1 cellular context compared by ENCODE assay signal in genomic region chr2:96408631-96409542, GRCh38.
TF ChIP-seq lines count a peak whose summit lies in the region.

No MANE protein-coding gene starts in this region.

TF ChIP-seq in SK-N-SH treated with all-trans-retinoic acid at 6 μM for 48 hours, 23 proteins besides CTCF, POLR2A, EP300 and RAD21 (continued from another document):
- TF ChIP-seq, protein P1, sequence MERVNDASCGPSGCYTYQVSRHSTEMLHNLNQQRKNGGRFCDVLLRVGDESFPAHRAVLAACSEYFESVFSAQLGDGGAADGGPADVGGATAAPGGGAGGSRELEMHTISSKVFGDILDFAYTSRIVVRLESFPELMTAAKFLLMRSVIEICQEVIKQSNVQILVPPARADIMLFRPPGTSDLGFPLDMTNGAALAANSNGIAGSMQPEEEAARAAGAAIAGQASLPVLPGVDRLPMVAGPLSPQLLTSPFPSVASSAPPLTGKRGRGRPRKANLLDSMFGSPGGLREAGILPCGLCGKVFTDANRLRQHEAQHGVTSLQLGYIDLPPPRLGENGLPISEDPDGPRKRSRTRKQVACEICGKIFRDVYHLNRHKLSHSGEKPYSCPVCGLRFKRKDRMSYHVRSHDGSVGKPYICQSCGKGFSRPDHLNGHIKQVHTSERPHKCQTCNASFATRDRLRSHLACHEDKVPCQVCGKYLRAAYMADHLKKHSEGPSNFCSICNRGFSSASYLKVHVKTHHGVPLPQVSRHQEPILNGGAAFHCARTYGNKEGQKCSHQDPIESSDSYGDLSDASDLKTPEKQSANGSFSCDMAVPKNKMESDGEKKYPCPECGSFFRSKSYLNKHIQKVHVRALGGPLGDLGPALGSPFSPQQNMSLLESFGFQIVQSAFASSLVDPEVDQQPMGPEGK (CRISPR knock-in tag; IDR thresholded peaks at IDR 0.05; ENCODE audit: borderline replicate concordance): no peak
TF ChIP-seq in SK-N-SH treated with all-trans-retinoic acid at 6 μM for 48 hours: peak in this region for 0.
